ENCODE assay signal across 14 cellular contexts in genomic region chr11:102518296-102519094, GRCh38. TPM values are rescaled to one million over a fixed set of nuclear protein-coding genes. Genes with fewer than 3 reads are reported as not detected.
A peak's percentile ranks its signal among the peaks of the same experiment; 100 is the strongest.
DNase-seq lines count a peak whose midpoint lies in the region; ATAC-seq and TF ChIP-seq lines count a peak whose summit lies in the region.
"Had no signal": no experiment of that assay in that cellular context is flagged by ENCODE, and none has a peak within 500 bp of the region (broad histone marks: within the 10 kb centered on the region; RNA-seq: fewer than 3 reads in every experiment).

No MANE protein-coding gene starts in this region.

- no peak for ATAC-seq in GM19035 (IDR thresholded peaks at IDR 0.05; ENCODE audit: unreplicated experiment)

- H3K27ac Mint-ChIP-seq in activated CD4-positive, alpha-beta T cell treated with anti-CD3 and anti-CD28 coated beads, Interleukin-2, amount 10 ng/mL, durations not matched to agents 7 days and 5 days = no peak overlapping the region
- no peak overlapping the region for H3K27ac Mint-ChIP-seq in T-helper 2 cell treated with Interferon-gamma antibody and Interleukin-4, amounts not matched to agents 5 μg/mL and 100 μg/mL, for 36 hours
- H3K27ac Mint-ChIP-seq: CD4-positive, alpha-beta T cell; immature natural killer cell; mesothelial cell of epicardium had no signal

- no peaks in the 10 kb centered on the region for H3K79me2 ChIP-seq in OCI-LY1 (ENCODE audit: insufficient read depth, low read length)

- H3K4me1 ChIP-seq in OCI-LY1 (ENCODE audit: insufficient read depth, low read length, severe bottlenecking) = peaks cover 8% of the 10 kb centered on the region

- no peaks in the 10 kb centered on the region for H3F3A ChIP-seq in OCI-LY1 (ENCODE audit: insufficient read depth, low read length)

- POLR2A ChIA-PET in activated CD4-positive, alpha-beta T cell treated with anti-CD3 and anti-CD28 coated beads, Interleukin-2, amount 10 ng/mL, durations not matched to agents 7 days and 5 days (lab: Charles Lee) = no interaction called here

- CTCF ChIA-PET in activated CD4-positive, alpha-beta T cell treated with anti-CD3 and anti-CD28 coated beads, Interleukin-2, amount 10 ng/mL, durations not matched to agents 7 days and 5 days (lab: Charles Lee) = interaction anchor here (0.6 to 1.9 kb wide), 3 partner anchors 19 to 297 kb away, joined by 3 to 7 read pairs (median 4); no protein-coding TSS in a partner anchor

- TF ChIP-seq CTCF in GM12874 (IDR thresholded peaks at IDR 0.05; ENCODE audit: insufficient read depth, low read depth, low read length) = 0 out of 2 replicates have a peak, but pooled peaks have one; percentile 22
- TF ChIP-seq CTCF in OCI-LY1 (IDR thresholded peaks at IDR 0.05; ENCODE audit: low read length) = peak; percentile 48; the same call in 1 of the 2 replicates
- TF ChIP-seq CTCF in epithelial cell of proximal tubule (conservative IDR thresholded peaks at IDR 0.05; ENCODE audit: low read depth, low read length) = peak; percentile 49
- peak; percentile 11 for TF ChIP-seq CTCF in retinal pigment epithelial cell (conservative IDR thresholded peaks at IDR 0.05; ENCODE audit: low read depth, low read length)

- H3K9me3 ChIP-seq in OCI-LY1 (ENCODE audit: low read length) = no peaks in the 10 kb centered on the region

- no peak for DNase-seq in epithelial cell of proximal tubule (ENCODE audit: low read depth)
- no peak for DNase-seq in retinal pigment epithelial cell (ENCODE audit: low read depth)
- DNase-seq in NCI-H69 (lab: John Stamatoyannopoulos, UW) = no peak
- no peak for DNase-seq in activated CD4-positive, alpha-beta T cell treated with anti-CD3 and anti-CD28 coated beads, Interleukin-2, amount 10 ng/mL, durations not matched to agents 7 days and 5 days
- DNase-seq in T-helper 2 cell treated with Interferon-gamma antibody and Interleukin-4, amounts not matched to agents 5 μg/mL and 100 μg/mL, for 36 hours (ENCODE audit: low spot score) = no peak
- DNase-seq: activated CD4-positive, CD25-positive, alpha-beta regulatory T cell; CD4-positive, alpha-beta T cell; immature natural killer cell; nucleus accumbens had no signal

- H3K9ac ChIP-seq in OCI-LY1 (ENCODE audit: low read length) = no peak overlapping the region

- no peak overlapping the region for H2AFZ ChIP-seq in OCI-LY1 (ENCODE audit: low read length)

- no peaks in the 10 kb centered on the region for H3K9me3 Mint-ChIP-seq in activated CD4-positive, alpha-beta T cell treated with anti-CD3 and anti-CD28 coated beads, Interleukin-2, amount 10 ng/mL, durations not matched to agents 7 days and 5 days
- H3K9me3 Mint-ChIP-seq in T-helper 2 cell treated with Interferon-gamma antibody and Interleukin-4, amounts not matched to agents 5 μg/mL and 100 μg/mL, for 36 hours = no peaks in the 10 kb centered on the region
- H3K9me3 Mint-ChIP-seq: CD4-positive, alpha-beta T cell; immature natural killer cell had no signal

- H3K4me2 ChIP-seq in OCI-LY1 (ENCODE audit: low read length) = no peak overlapping the region

- no peaks in the 10 kb centered on the region for H4K20me1 ChIP-seq in OCI-LY1 (ENCODE audit: insufficient read depth, low read length)

- no peak overlapping the region for H3K27ac ChIP-seq in OCI-LY1 (ENCODE audit: low read depth, low read length, poor library complexity, severe bottlenecking)
- H3K27ac ChIP-seq: skin epidermis had no signal

- no peaks in the 10 kb centered on the region for H3K36me3 Mint-ChIP-seq in activated CD4-positive, alpha-beta T cell treated with anti-CD3 and anti-CD28 coated beads, Interleukin-2, amount 10 ng/mL, durations not matched to agents 7 days and 5 days (ENCODE audit: low read depth)
- no peaks in the 10 kb centered on the region for H3K36me3 Mint-ChIP-seq in T-helper 2 cell treated with Interferon-gamma antibody and Interleukin-4, amounts not matched to agents 5 μg/mL and 100 μg/mL, for 36 hours (ENCODE audit: low read depth)
- H3K36me3 Mint-ChIP-seq: immature natural killer cell, mesothelial cell of epicardium had no signal

- H3K36me3 ChIP-seq in OCI-LY1 (ENCODE audit: insufficient read depth, low read length) = no peaks in the 10 kb centered on the region

- peaks cover 18% of the 10 kb centered on the region for H3K27me3 Mint-ChIP-seq in activated CD4-positive, alpha-beta T cell treated with anti-CD3 and anti-CD28 coated beads, Interleukin-2, amount 10 ng/mL, durations not matched to agents 7 days and 5 days
- H3K27me3 Mint-ChIP-seq in T-helper 2 cell treated with Interferon-gamma antibody and Interleukin-4, amounts not matched to agents 5 μg/mL and 100 μg/mL, for 36 hours (ENCODE audit: low read depth) = peaks cover 30% of the 10 kb centered on the region

- no peaks in the 10 kb centered on the region for H3K27me3 ChIP-seq in OCI-LY1 (ENCODE audit: insufficient read depth, low read length)

- no peak overlapping the region for H3K4me3 Mint-ChIP-seq in activated CD4-positive, alpha-beta T cell treated with anti-CD3 and anti-CD28 coated beads, Interleukin-2, amount 10 ng/mL, durations not matched to agents 7 days and 5 days
- no peak overlapping the region for H3K4me3 Mint-ChIP-seq in T-helper 2 cell treated with Interferon-gamma antibody and Interleukin-4, amounts not matched to agents 5 μg/mL and 100 μg/mL, for 36 hours
- H3K4me3 Mint-ChIP-seq: CD4-positive, alpha-beta T cell; immature natural killer cell; mesothelial cell of epicardium had no signal

- H3K9me2 ChIP-seq in OCI-LY1 (ENCODE audit: low read depth, low read length) = no peaks in the 10 kb centered on the region

- H3K4me3 ChIP-seq in OCI-LY1 (ENCODE audit: low read depth, low read length, poor library complexity, severe bottlenecking) = no peak overlapping the region
- H3K4me3 ChIP-seq in epithelial cell of proximal tubule (ENCODE audit: low read depth, low read length) = no peak overlapping the region
- H3K4me3 ChIP-seq in retinal pigment epithelial cell (ENCODE audit: low read length) = no peak overlapping the region
- H3K4me3 ChIP-seq: skin epidermis had no signal

- peaks cover 7% of the 10 kb centered on the region for H3K4me1 Mint-ChIP-seq in activated CD4-positive, alpha-beta T cell treated with anti-CD3 and anti-CD28 coated beads, Interleukin-2, amount 10 ng/mL, durations not matched to agents 7 days and 5 days
- H3K4me1 Mint-ChIP-seq in T-helper 2 cell treated with Interferon-gamma antibody and Interleukin-4, amounts not matched to agents 5 μg/mL and 100 μg/mL, for 36 hours (ENCODE audit: low read depth) = peaks cover 6% of the 10 kb centered on the region
- H3K4me1 Mint-ChIP-seq: mesothelial cell of epicardium had no signal

RNA-seq across cellular contexts. Expression of gene MMP7, which starts 12.1 kb away (rescaled TPM):
- 238 and 321 TPM in 2 replicates for total RNA-seq in epithelial cell of proximal tubule
- total RNA-seq in activated CD4-positive, alpha-beta T cell treated with anti-CD3 and anti-CD28 coated beads, Interleukin-2, amount 10 ng/mL, durations not matched to agents 7 days and 5 days = not detected
- total RNA-seq: CD4-positive, alpha-beta T cell; mesothelial cell of epicardium had no signal

Comparison
In these comparisons a context has a peak if more than half of its experiments do, and no peak if none do; other contexts are left out.
1. RNA of gene MMP7, which starts 12.1 kb away (total RNA-seq): 238 to 321 TPM in epithelial cell of proximal tubule; not detected in activated CD4-positive, alpha-beta T cell treated with anti-CD3 and anti-CD28 coated beads, Interleukin-2, amount 10 ng/mL, durations not matched to agents 7 days and 5 days; every median in the first group is over 100 times any median in the second.
2. Peak in every context shown above with its lines, with median percentiles within 50 percentile points of each other: CTCF ChIP-seq.